In genomic region chr1:153776971-153777370, GRCh38 we compare ENCODE assay signal across 1 cellular context.
TF ChIP-seq lines count a peak whose summit lies in the region.

No MANE protein-coding gene starts in this region.

TF ChIP-seq in HepG2, 621 proteins besides CTCF, POLR2A, EP300 and RAD21:
- no peak for TF ChIP-seq ZNF749 (CRISPR knock-in tag; IDR thresholded peaks at IDR 0.05; ENCODE audit: borderline replicate concordance)
- no peak for TF ChIP-seq TMF1 (CRISPR knock-in tag; IDR thresholded peaks at IDR 0.05; ENCODE audit: low read depth)
- no peak for TF ChIP-seq CHD2 (IDR thresholded peaks at IDR 0.05; ENCODE audit: low read depth, low read length)
- TF ChIP-seq ZNF777 (CRISPR knock-in tag; IDR thresholded peaks at IDR 0.05) = no peak
- no peak for TF ChIP-seq ZNF543 (CRISPR knock-in tag; IDR thresholded peaks at IDR 0.05)
- TF ChIP-seq GRHL1 (CRISPR knock-in tag; conservative IDR thresholded peaks at IDR 0.05) = no peak
- no peak for TF ChIP-seq SIX4 (CRISPR knock-in tag; IDR thresholded peaks at IDR 0.05)
- no peak for TF ChIP-seq RBFOX2 (IDR thresholded peaks at IDR 0.05; ENCODE audit: low read depth, low read length)
- no peak for TF ChIP-seq SUZ12 (IDR thresholded peaks at IDR 0.05; ENCODE audit: low read depth, low read length)
- no peak for TF ChIP-seq SKIL (CRISPR knock-in tag; IDR thresholded peaks at IDR 0.05; ENCODE audit: borderline replicate concordance)
- no peak for TF ChIP-seq UBTF (CRISPR knock-in tag; IDR thresholded peaks at IDR 0.05)
- TF ChIP-seq POLR2AphosphoS5 (IDR thresholded peaks at IDR 0.05; ENCODE audit: low read depth, low read length) = no peak
